ENCODE assay signal across 26 cellular contexts in genomic region chr3:76615739-76616138, GRCh38.
"Had no signal": no experiment of that assay in that cellular context is flagged by ENCODE, and none has a peak within 500 bp of the region (broad histone marks: within the 10 kb centered on the region; RNA-seq: fewer than 3 reads in every experiment).

No MANE protein-coding gene starts in this region.

- H3K4me2 ChIP-seq: PC-9 had no signal

- H3K36me3 Mint-ChIP-seq: activated naive CD4-positive, alpha-beta T cell treated with anti-CD3 and anti-CD28 coated beads, Interleukin-2, amount 50 U/mL, for 24 hours; activated naive CD8-positive, alpha-beta T cell treated with anti-CD3 and anti-CD28 coated beads, Interleukin-2, amount 10 ng/mL, durations not matched to agents 7 days and 5 days; brain had no signal

- H3K4me1 ChIP-seq: adrenal gland had no signal

- H3K36me3 ChIP-seq: adrenal gland had no signal

- H3K4me3 ChIP-seq: adrenal gland, PC-9, SK-N-MC had no signal

- H3K9me3 Mint-ChIP-seq: activated CD4-positive, alpha-beta T cell treated with anti-CD3 and anti-CD28 coated beads, Interleukin-2, amount 10 ng/mL, durations not matched to agents 24 days and 14 days; activated naive CD8-positive, alpha-beta T cell treated with anti-CD3 and anti-CD28 coated beads, Interleukin-2, amount 10 ng/mL, durations not matched to agents 7 days and 5 days; brain had no signal

- H3K27ac ChIP-seq: adrenal gland, PC-9, SK-N-MC had no signal

- H3K27me3 ChIP-seq: adrenal gland had no signal

- H3K9me3 ChIP-seq: adrenal gland had no signal

- H3K4me3 Mint-ChIP-seq: activated CD4-positive, alpha-beta T cell treated with anti-CD3 and anti-CD28 coated beads, Interleukin-2, amount 10 ng/mL, durations not matched to agents 24 days and 14 days; activated CD8-positive, alpha-beta T cell treated with anti-CD3 and anti-CD28 coated beads, Interleukin-2, amount 10 ng/mL, durations not matched to agents 7 days and 5 days; activated naive CD4-positive, alpha-beta T cell treated with anti-CD3 and anti-CD28 coated beads, Interleukin-2, amount 50 U/mL, for 24 hours; activated naive CD8-positive, alpha-beta T cell treated with anti-CD3 and anti-CD28 coated beads, Interleukin-2, amount 10 ng/mL, durations not matched to agents 7 days and 5 days; activated T-cell treated with anti-CD3 and anti-CD28 coated beads, Interleukin-2, amount 50 U/mL, for 24 hours; brain had no signal

- H3K27ac Mint-ChIP-seq: activated CD4-positive, alpha-beta T cell treated with anti-CD3 and anti-CD28 coated beads, Interleukin-2, amount 10 ng/mL, durations not matched to agents 24 days and 14 days; activated CD8-positive, alpha-beta T cell treated with anti-CD3 and anti-CD28 coated beads, Interleukin-2, amount 10 ng/mL, durations not matched to agents 7 days and 5 days; activated naive CD4-positive, alpha-beta T cell treated with anti-CD3 and anti-CD28 coated beads, Interleukin-2, amount 50 U/mL, for 24 hours; activated naive CD8-positive, alpha-beta T cell treated with anti-CD3 and anti-CD28 coated beads, Interleukin-2, amount 10 ng/mL, durations not matched to agents 7 days and 5 days; activated T-cell treated with anti-CD3 and anti-CD28 coated beads, Interleukin-2, amount 50 U/mL, for 24 hours; activated T-helper 2 cell treated with anti-CD3 and anti-CD28 coated beads, Interferon-gamma antibody, Interleukin-2, Interleukin-4, amounts not matched to agents 10 μg/mL and 5 μg/mL and 100 μg/mL, durations not matched to agents 14 hours and 24 hours and 36 hours; brain had no signal

- H2AFZ ChIP-seq: PC-9 had no signal

- DNase-seq: activated CD4-positive, alpha-beta T cell treated with anti-CD3 and anti-CD28 coated beads, Interleukin-2, amount 10 ng/mL, durations not matched to agents 24 days and 14 days; activated CD4-positive, alpha-beta T cell treated with anti-CD3 and anti-CD28 coated beads, Interleukin-2, amount 50 U/mL, for 48 hours; activated CD8-positive, alpha-beta T cell treated with anti-CD3 and anti-CD28 coated beads, Interleukin-2, amount 10 ng/mL, durations not matched to agents 7 days and 5 days; activated gamma-delta T cell; activated naive CD4-positive, alpha-beta T cell treated with Interleukin-2 at 50 U/mL for 16 hours; activated naive CD8-positive, alpha-beta T cell treated with anti-CD3 and anti-CD28 coated beads, Interleukin-2, amount 10 ng/mL, durations not matched to agents 7 days and 5 days; activated T-cell treated with anti-CD3 and anti-CD28 coated beads, Interleukin-2, amount 50 U/mL, for 24 hours; adrenal gland; anterior cingulate cortex; cerebellar nuclear complex; NCI-H1105; NCI-H1417 treated with DMSO at 0.1 percent for 48 hours; NCI-H187 treated with DMSO at 0.1 percent for 48 hours; NCI-H2081; NCI-H2171 treated with DMSO at 0.1 percent for 48 hours; NCI-H2227 treated with DMSO at 0.1 percent for 48 hours; NCI-H446; NCI-H524; NCI-H69; PC-9; Right ventricle myocardium superior; T1000 had no signal

- H3K4me1 Mint-ChIP-seq: activated CD4-positive, alpha-beta T cell treated with anti-CD3 and anti-CD28 coated beads, Interleukin-2, amount 10 ng/mL, durations not matched to agents 24 days and 14 days; activated naive CD4-positive, alpha-beta T cell treated with anti-CD3 and anti-CD28 coated beads, Interleukin-2, amount 50 U/mL, for 24 hours; activated naive CD8-positive, alpha-beta T cell treated with anti-CD3 and anti-CD28 coated beads, Interleukin-2, amount 10 ng/mL, durations not matched to agents 7 days and 5 days; brain had no signal

- ATAC-seq: activated CD8-positive, alpha-beta T cell treated with anti-CD3 and anti-CD28 coated beads, Interleukin-2, amount 10 ng/mL, durations not matched to agents 7 days and 5 days had no signal
